In the genomic region with DNA sequence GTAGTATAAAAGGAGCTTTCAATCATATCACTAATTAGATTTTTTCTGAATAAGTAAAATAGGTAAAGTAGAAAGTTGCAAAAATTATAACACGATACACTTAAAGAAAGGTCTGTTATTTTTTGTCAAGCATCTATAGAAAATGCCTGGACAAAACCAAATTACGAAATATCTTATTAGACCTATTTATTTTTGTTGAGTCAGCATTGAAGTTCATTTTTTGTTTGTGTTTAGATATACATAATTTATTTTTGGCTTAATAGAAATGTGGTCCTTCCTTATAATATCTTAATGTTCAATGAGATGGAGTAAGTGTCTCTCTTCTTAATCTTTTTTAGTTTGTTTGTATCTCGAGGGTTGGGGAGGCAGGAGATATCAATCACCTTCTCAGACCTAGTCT, we compare ENCODE assay signal across 26 cellular contexts.
"Had no signal": no experiment of that assay in that cellular context is flagged by ENCODE, and none has a peak within 500 bp of the region (broad histone marks: within the 10 kb centered on the region; RNA-seq: fewer than 3 reads in every experiment).

No MANE protein-coding gene starts in this region.

- H3K4me1 ChIP-seq: neural progenitor cell, parathyroid adenoma, psoas muscle, spleen, suprapubic skin, testis, tibial artery, transverse colon, upper lobe of right lung, uterus had no signal

- H3K9me3 ChIP-seq: ovary, psoas muscle, suprapubic skin, testis, tibial artery, transverse colon, upper lobe of right lung, uterus had no signal

- H3K27me3 ChIP-seq: neural progenitor cell, ovary, spleen, suprapubic skin, testis, tibial artery, transverse colon, upper lobe of right lung, uterus had no signal

- H3K4me3 ChIP-seq: neural progenitor cell, ovary, psoas muscle, skin epidermis, smooth muscle cell, spleen, suprapubic skin, testis, tibial artery, transverse colon, upper lobe of right lung, uterus had no signal

- H3K79me2 ChIP-seq: parathyroid adenoma had no signal

- H3K9ac ChIP-seq: neural progenitor cell, parathyroid adenoma had no signal

- H3K36me3 ChIP-seq: neural progenitor cell, ovary, spleen, suprapubic skin, tibial artery, transverse colon, upper lobe of right lung, uterus had no signal

- DNase-seq: natural killer cell; occipital lobe; ovary; psoas muscle; right cardiac atrium; spleen; stimulated activated CD4-positive, alpha-beta T cell treated with anti-CD3 and anti-CD28 coated beads, Interleukin-12 subunit alpha, Interleukin-12 subunit beta, amount 100 ng/mL, for 4 hours; stimulated activated CD4-positive, alpha-beta T cell treated with anti-CD3 and anti-CD28 coated beads, Interleukin-1b, Interleukin-23, amount 100 ng/mL, for 48 hours; stimulated activated CD4-positive, alpha-beta T cell treated with anti-CD3 and anti-CD28 coated beads, Interleukin-4, amount 100 ng/mL, for 1 hour; stimulated activated CD4-positive, alpha-beta T cell treated with anti-CD3 and anti-CD28 coated beads, Interleukin-4, amount 100 ng/mL, for 4 hours; stimulated activated naive CD4-positive, alpha-beta T cell; stimulated activated naive CD8-positive, alpha-beta T cell treated with anti-CD3 and anti-CD28 coated beads, Interleukin-15, amount 100 ng/mL, for 72 hours; tibial artery; transverse colon; upper lobe of right lung; uterus had no signal

- H3K27ac ChIP-seq: neural progenitor cell, ovary, parathyroid adenoma, psoas muscle, skin epidermis, spleen, suprapubic skin, testis, tibial artery, transverse colon, upper lobe of right lung, uterus had no signal

- H3K4me2 ChIP-seq: neural progenitor cell, smooth muscle cell had no signal

- ATAC-seq: naive thymus-derived CD4-positive, alpha-beta T cell; natural killer cell; psoas muscle; right cardiac atrium; sciatic nerve; stimulated activated effector memory CD8-positive, alpha-beta T cell treated with anti-CD3 and anti-CD28 coated beads, Interleukin-12 subunit alpha, Interleukin-12 subunit beta, amount 100 ng/mL, for 72 hours; stimulated activated naive CD8-positive, alpha-beta T cell treated with anti-CD3 and anti-CD28 coated beads, Interleukin-15, amount 100 ng/mL, for 72 hours; stimulated activated naive CD8-positive, alpha-beta T cell treated with anti-CD3 and anti-CD28 coated beads, Interleukin-15, Interleukin-2, amounts not matched to agents 100 U/mL and 50 U/mL, for 24 hours; upper lobe of right lung had no signal

- H2AFZ ChIP-seq: neural progenitor cell, parathyroid adenoma had no signal
